ENCODE assay signal across 8 cellular contexts in the genomic region with DNA sequence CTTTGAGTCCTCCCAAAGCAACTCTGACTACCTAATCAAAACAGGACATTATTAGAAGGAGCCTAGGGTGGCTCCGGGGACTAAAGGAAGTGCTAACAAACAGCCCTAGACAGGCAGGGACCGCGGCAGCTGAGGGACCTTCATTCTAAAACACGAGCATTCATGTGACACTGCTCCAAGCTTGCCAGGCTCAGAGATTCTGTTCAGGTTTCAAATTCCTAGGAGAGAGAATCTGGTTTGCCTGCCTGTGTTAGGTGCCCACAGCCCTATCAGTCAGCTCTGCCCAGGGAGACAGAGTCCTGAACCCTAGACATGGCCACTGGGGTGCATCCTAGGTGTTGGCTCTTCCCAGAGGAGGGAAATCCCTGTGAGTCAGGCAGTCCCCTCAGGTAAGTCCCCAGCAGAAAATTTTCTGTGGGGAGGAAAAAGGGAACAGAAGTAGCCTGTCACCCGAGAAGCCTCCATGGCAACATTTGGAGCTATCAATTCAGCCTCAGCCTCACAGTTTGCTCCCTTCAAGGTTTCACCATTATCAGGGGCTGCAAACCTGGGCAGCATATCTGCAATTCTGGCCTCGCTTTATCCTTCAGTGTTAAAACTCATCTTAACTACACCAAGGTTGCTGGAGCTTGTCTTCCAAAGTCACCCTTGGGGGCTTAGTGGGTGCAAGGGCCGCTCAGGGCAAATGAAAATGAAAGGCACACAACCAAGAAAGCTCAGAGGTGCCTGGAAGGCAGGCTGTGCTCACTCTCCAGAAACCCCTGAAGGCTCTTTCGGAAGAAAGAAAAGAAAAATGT. TPM values are rescaled to one million over a fixed set of nuclear protein-coding genes. Genes with fewer than 3 reads are reported as not detected.
DNase-seq lines count a peak whose midpoint lies in the region; ATAC-seq and TF ChIP-seq lines count a peak whose summit lies in the region.

No MANE protein-coding gene starts in this region.

- DNase-seq in activated naive CD4-positive, alpha-beta T cell treated with anti-CD3 and anti-CD28 coated beads for 36 hours = peak; percentile 39
- DNase-seq in activated naive CD4-positive, alpha-beta T cell treated with anti-CD3 and anti-CD28 coated beads, Interleukin-2, amount 10 ng/mL, durations not matched to agents 7 days and 5 days = no peak
- peak; percentile 35 for DNase-seq in left ventricle myocardium inferior
- DNase-seq in tibial artery = peak in 1 of 2 donors; percentile 66
- no peak for DNase-seq in activated T-helper 1 cell treated with anti-CD3 and anti-CD28 coated beads, Interleukin-12 subunit alpha, Interleukin-12 subunit beta, Interleukin-2, Interleukin-4 antibody, amounts not matched to agents 30 ng/mL and 10 ng/mL and 1 ng/mL, durations not matched to agents 14 hours and 24 hours and 36 hours (ENCODE audit: low spot score)
- no peak for DNase-seq in SHP77 treated with DMSO at 0.1 percent for 48 hours (lab: John Stamatoyannopoulos, UW)
- no peak for DNase-seq in NCI-H2196 (lab: John Stamatoyannopoulos, UW; ENCODE audit: unreplicated experiment)

- peak overlapping the region; percentile 84 for H3K27ac ChIP-seq in left ventricle myocardium inferior (replicated peaks)
- peak overlapping the region; percentile 10 to 16 for H3K27ac ChIP-seq in tibial artery

- TF ChIP-seq CTCF in left ventricle myocardium inferior (IDR thresholded peaks at IDR 0.05; ENCODE audit: borderline replicate concordance) (no peak), tibial artery (IDR thresholded peaks at IDR 0.05) (no peak)

- peak overlapping the region; percentile 24 for H3K27ac Mint-ChIP-seq in activated naive CD4-positive, alpha-beta T cell treated with anti-CD3 and anti-CD28 coated beads for 36 hours
- no peak overlapping the region for H3K27ac Mint-ChIP-seq in activated naive CD4-positive, alpha-beta T cell treated with anti-CD3 and anti-CD28 coated beads, Interleukin-2, amount 10 ng/mL, durations not matched to agents 7 days and 5 days
- no peak overlapping the region for H3K27ac Mint-ChIP-seq in activated T-helper 1 cell treated with anti-CD3 and anti-CD28 coated beads, Interleukin-12 subunit alpha, Interleukin-12 subunit beta, Interleukin-2, Interleukin-4 antibody, amounts not matched to agents 30 ng/mL and 10 ng/mL and 1 ng/mL, durations not matched to agents 14 hours and 24 hours and 36 hours

- H3K4me1 Mint-ChIP-seq in activated naive CD4-positive, alpha-beta T cell treated with anti-CD3 and anti-CD28 coated beads for 36 hours (ENCODE audit: low read depth) = peaks cover 46% of the 10 kb centered on the region
- peaks cover 47% of the 10 kb centered on the region for H3K4me1 Mint-ChIP-seq in activated naive CD4-positive, alpha-beta T cell treated with anti-CD3 and anti-CD28 coated beads, Interleukin-2, amount 10 ng/mL, durations not matched to agents 7 days and 5 days
- peaks cover 36% of the 10 kb centered on the region for H3K4me1 Mint-ChIP-seq in activated T-helper 1 cell treated with anti-CD3 and anti-CD28 coated beads, Interleukin-12 subunit alpha, Interleukin-12 subunit beta, Interleukin-2, Interleukin-4 antibody, amounts not matched to agents 30 ng/mL and 10 ng/mL and 1 ng/mL, durations not matched to agents 14 hours and 24 hours and 36 hours (ENCODE audit: low read depth)

- H3K4me3 Mint-ChIP-seq in activated naive CD4-positive, alpha-beta T cell treated with anti-CD3 and anti-CD28 coated beads for 36 hours = no peak overlapping the region
- H3K4me3 Mint-ChIP-seq in activated naive CD4-positive, alpha-beta T cell treated with anti-CD3 and anti-CD28 coated beads, Interleukin-2, amount 10 ng/mL, durations not matched to agents 7 days and 5 days = no peak overlapping the region
- no peak overlapping the region for H3K4me3 Mint-ChIP-seq in activated T-helper 1 cell treated with anti-CD3 and anti-CD28 coated beads, Interleukin-12 subunit alpha, Interleukin-12 subunit beta, Interleukin-2, Interleukin-4 antibody, amounts not matched to agents 30 ng/mL and 10 ng/mL and 1 ng/mL, durations not matched to agents 14 hours and 24 hours and 36 hours

- H3K36me3 ChIP-seq in left ventricle myocardium inferior (no peaks in the 10 kb centered on the region), tibial artery (no peaks in the 10 kb centered on the region)

- no peaks in the 10 kb centered on the region for H3K9me3 Mint-ChIP-seq in activated naive CD4-positive, alpha-beta T cell treated with anti-CD3 and anti-CD28 coated beads for 36 hours
- H3K9me3 Mint-ChIP-seq in activated naive CD4-positive, alpha-beta T cell treated with anti-CD3 and anti-CD28 coated beads, Interleukin-2, amount 10 ng/mL, durations not matched to agents 7 days and 5 days = no peaks in the 10 kb centered on the region
- H3K9me3 Mint-ChIP-seq in activated T-helper 1 cell treated with anti-CD3 and anti-CD28 coated beads, Interleukin-12 subunit alpha, Interleukin-12 subunit beta, Interleukin-2, Interleukin-4 antibody, amounts not matched to agents 30 ng/mL and 10 ng/mL and 1 ng/mL, durations not matched to agents 14 hours and 24 hours and 36 hours = no peaks in the 10 kb centered on the region

- H3K36me3 Mint-ChIP-seq in activated naive CD4-positive, alpha-beta T cell treated with anti-CD3 and anti-CD28 coated beads for 36 hours (ENCODE audit: low read depth) = no peaks in the 10 kb centered on the region
- no peaks in the 10 kb centered on the region for H3K36me3 Mint-ChIP-seq in activated naive CD4-positive, alpha-beta T cell treated with anti-CD3 and anti-CD28 coated beads, Interleukin-2, amount 10 ng/mL, durations not matched to agents 7 days and 5 days
- peaks cover 4% of the 10 kb centered on the region for H3K36me3 Mint-ChIP-seq in activated T-helper 1 cell treated with anti-CD3 and anti-CD28 coated beads, Interleukin-12 subunit alpha, Interleukin-12 subunit beta, Interleukin-2, Interleukin-4 antibody, amounts not matched to agents 30 ng/mL and 10 ng/mL and 1 ng/mL, durations not matched to agents 14 hours and 24 hours and 36 hours (ENCODE audit: low read depth)

- H3K4me1 ChIP-seq in left ventricle myocardium inferior (peaks cover 66% of the 10 kb centered on the region), tibial artery (peaks cover 0 to 29% (median 6%) of the 10 kb centered on the region in 4 donors)

- no peaks in the 10 kb centered on the region for H3K27me3 Mint-ChIP-seq in activated naive CD4-positive, alpha-beta T cell treated with anti-CD3 and anti-CD28 coated beads for 36 hours (ENCODE audit: low read depth)
- H3K27me3 Mint-ChIP-seq in activated naive CD4-positive, alpha-beta T cell treated with anti-CD3 and anti-CD28 coated beads, Interleukin-2, amount 10 ng/mL, durations not matched to agents 7 days and 5 days = no peaks in the 10 kb centered on the region
- H3K27me3 Mint-ChIP-seq in activated T-helper 1 cell treated with anti-CD3 and anti-CD28 coated beads, Interleukin-12 subunit alpha, Interleukin-12 subunit beta, Interleukin-2, Interleukin-4 antibody, amounts not matched to agents 30 ng/mL and 10 ng/mL and 1 ng/mL, durations not matched to agents 14 hours and 24 hours and 36 hours (ENCODE audit: insufficient read depth) = no peaks in the 10 kb centered on the region

- H3K4me3 ChIP-seq in left ventricle myocardium inferior (peak overlapping the region; percentile 20), tibial artery (no peak overlapping the region)

- H3K9me3 ChIP-seq in left ventricle myocardium inferior (replicated peaks) = no peaks in the 10 kb centered on the region
- H3K9me3 ChIP-seq in tibial artery = no peaks in the 10 kb centered on the region

- CTCF ChIA-PET in activated naive CD4-positive, alpha-beta T cell treated with anti-CD3 and anti-CD28 coated beads for 36 hours (lab: Charles Lee) = interaction anchor here (0.6 to 1.9 kb wide), 3 partner anchors 10 to 42 kb away, joined by 3 to 5 read pairs (median 5); no protein-coding TSS in a partner anchor
- CTCF ChIA-PET in activated naive CD4-positive, alpha-beta T cell treated with anti-CD3 and anti-CD28 coated beads, Interleukin-2, amount 10 ng/mL, durations not matched to agents 7 days and 5 days (lab: Charles Lee) = interaction anchor here (1.4 to 1.8 kb wide), 2 partner anchors 11 to 21 kb away, joined by 4 to 5 read pairs; no protein-coding TSS in a partner anchor

- no peaks in the 10 kb centered on the region for H3K27me3 ChIP-seq in left ventricle myocardium inferior (ENCODE audit: low read depth)
- H3K27me3 ChIP-seq in tibial artery = no peaks in the 10 kb centered on the region

- ATAC-seq in HG03439 (IDR thresholded peaks at IDR 0.05; ENCODE audit: unreplicated experiment) = peak; percentile 41

- intact Hi-C loops in activated naive CD4-positive, alpha-beta T cell treated with anti-CD3 and anti-CD28 coated beads for 36 hours (cut with micrococcal nuclease) = no loop called here
- intact Hi-C loops in left ventricle myocardium inferior (cut with micrococcal nuclease) = no loop called here
- intact Hi-C loops in tibial artery (cut with DNase I; ENCODE audit: low total_unique reads) = no loop called here
- intact Hi-C loops in activated T-helper 1 cell treated with anti-CD3 and anti-CD28 coated beads, Interleukin-12 subunit alpha, Interleukin-12 subunit beta, Interleukin-2, Interleukin-4 antibody, amounts not matched to agents 30 ng/mL and 10 ng/mL and 1 ng/mL, durations not matched to agents 14 hours and 24 hours and 36 hours (cut with micrococcal nuclease) = no loop called here

RNA-seq across cellular contexts. Expression of a gene that starts 28.6 kb away (rescaled TPM):
- 100 to 1,000 TPM; 363 to 374 TPM for total RNA-seq in activated naive CD4-positive, alpha-beta T cell treated with anti-CD3 and anti-CD28 coated beads for 36 hours
- 205 TPM for total RNA-seq in left ventricle myocardium inferior
- 426 and 427 TPM in 2 replicates for total RNA-seq in activated T-helper 1 cell treated with anti-CD3 and anti-CD28 coated beads, Interleukin-12 subunit alpha, Interleukin-12 subunit beta, Interleukin-2, Interleukin-4 antibody, amounts not matched to agents 30 ng/mL and 10 ng/mL and 1 ng/mL, durations not matched to agents 14 hours and 24 hours and 36 hours

Comparison
In these comparisons a context has a peak if more than half of its experiments do, and no peak if none do; other contexts are left out.
1. DNase-seq: peak in activated naive CD4-positive, alpha-beta T cell treated with anti-CD3 and anti-CD28 coated beads for 36 hours (single experiment) and left ventricle myocardium inferior (single experiment); none in activated naive CD4-positive, alpha-beta T cell treated with anti-CD3 and anti-CD28 coated beads, Interleukin-2, amount 10 ng/mL, durations not matched to agents 7 days and 5 days (single experiment), activated T-helper 1 cell treated with anti-CD3 and anti-CD28 coated beads, Interleukin-12 subunit alpha, Interleukin-12 subunit beta, Interleukin-2, Interleukin-4 antibody, amounts not matched to agents 30 ng/mL and 10 ng/mL and 1 ng/mL, durations not matched to agents 14 hours and 24 hours and 36 hours (single experiment), SHP77 treated with DMSO at 0.1 percent for 48 hours (single experiment) and NCI-H2196 (single experiment).